In genomic region chr20:49982346-49983122, GRCh38 we compare ENCODE assay signal across 8 cellular contexts. TPM values are rescaled to one million over a fixed set of nuclear protein-coding genes. Genes with fewer than 3 reads are reported as not detected.
A peak's percentile ranks its signal among the peaks of the same experiment; 100 is the strongest.
DNase-seq lines count a peak whose midpoint lies in the region; ATAC-seq and TF ChIP-seq lines count a peak whose summit lies in the region.

SNAI1 (plus strand) TSS chr20:49982980; CDS start chr20:49983060, 80 bp downstream.

- H3K27ac ChIP-seq in BLaER1 treated with 17β-estradiol and CSF1 and Interleukin-3, amounts not matched to agents 10 nM and 100 nM = peak within 1 kb of the TSS; percentile 71 to 92 (median 86); a peak in 21 of 22 replicates

- H3K27me3 Mint-ChIP-seq in activated CD8-positive, alpha-beta T cell treated with anti-CD3 and anti-CD28 coated beads for 36 hours = peaks cover 3% of the 10 kb centered on the region

- peak within 1 kb of the TSS; percentile 65 for H3K4me3 Mint-ChIP-seq in activated CD8-positive, alpha-beta T cell treated with anti-CD3 and anti-CD28 coated beads for 36 hours

- H4K20me1 ChIP-seq in BLaER1 treated with 17β-estradiol and CSF1 and Interleukin-3, amounts not matched to agents 10 nM and 100 nM = peaks cover 0 to 47% (median 46%) of the 10 kb centered on the region in 11 experiments; a peak in 18 of 22 replicates

- intact Hi-C loops in activated CD8-positive, alpha-beta T cell treated with anti-CD3 and anti-CD28 coated beads for 36 hours (cut with micrococcal nuclease) = loop anchor here (5.0 kb wide), 1 partner anchor 185 kb away; no protein-coding TSS in a partner anchor

- DNase-seq in NCI-H748 treated with DMSO at 0.1 percent for 48 hours (lab: John Stamatoyannopoulos, UW) = peak; percentile 43
- peak; percentile 81 for DNase-seq in activated CD8-positive, alpha-beta T cell treated with anti-CD3 and anti-CD28 coated beads for 36 hours
- DNase-seq in effector CD4-positive, alpha-beta T cell = peak; percentile 80
- DNase-seq in medulla oblongata (ENCODE audit: extremely low spot score) = peak; percentile 80
- peak; percentile 49 to 73 (median 73) for DNase-seq in stimulated activated CD4-positive, alpha-beta T cell treated with anti-CD3 and anti-CD28 coated beads, TNF-alpha, amount 100 ng/mL, for 48 hours (ENCODE audit: low read depth in 3 of 3)

- H3K4me1 ChIP-seq in BLaER1 treated with 17β-estradiol and CSF1 and Interleukin-3, amounts not matched to agents 10 nM and 100 nM = peaks cover 56 to 83% (median 79%) of the 10 kb centered on the region in 10 experiments

- H3K4me3 ChIP-seq in BLaER1 treated with 17β-estradiol and CSF1 and Interleukin-3, amounts not matched to agents 10 nM and 100 nM = peak within 1 kb of the TSS; percentile 60 to 98 (median 94)

- peaks cover 3 to 43% (median 41%) of the 10 kb centered on the region in 11 experiments; a peak in 21 of 22 replicates for H3K36me3 ChIP-seq in BLaER1 treated with 17β-estradiol and CSF1 and Interleukin-3, amounts not matched to agents 10 nM and 100 nM

- peak; percentile 79 for ATAC-seq in GM19324 (IDR thresholded peaks at IDR 0.05; ENCODE audit: low FRiP score, unreplicated experiment)
- peak; percentile 74 for ATAC-seq in HG03565 (IDR thresholded peaks at IDR 0.05; ENCODE audit: unreplicated experiment)
- peak; percentile 89 for ATAC-seq in activated CD8-positive, alpha-beta T cell treated with anti-CD3 and anti-CD28 coated beads for 36 hours

- H3K27ac Mint-ChIP-seq in activated CD8-positive, alpha-beta T cell treated with anti-CD3 and anti-CD28 coated beads for 36 hours = peak within 1 kb of the TSS; percentile 66

- POLR2A ChIA-PET in activated CD8-positive, alpha-beta T cell treated with anti-CD3 and anti-CD28 coated beads for 36 hours (lab: Charles Lee) = interaction anchor here (0.6 to 1.4 kb wide), 5 partner anchors 63 to 501 kb away, joined by 3 to 5 read pairs (median 3); no protein-coding TSS in a partner anchor

- H3K9me3 ChIP-seq in BLaER1 treated with 17β-estradiol and CSF1 and Interleukin-3, amounts not matched to agents 10 nM and 100 nM (replicated peaks in 1 of 11) = no peaks in the 10 kb centered on the region

- no peaks in the 10 kb centered on the region for H3K36me3 Mint-ChIP-seq in activated CD8-positive, alpha-beta T cell treated with anti-CD3 and anti-CD28 coated beads for 36 hours (ENCODE audit: low read depth)

- peak within 1 kb of the TSS; percentile 89 to 100 (median 97) for H3K4me2 ChIP-seq in BLaER1 treated with 17β-estradiol and CSF1 and Interleukin-3, amounts not matched to agents 10 nM and 100 nM

- H3K27me3 ChIP-seq in BLaER1 treated with 17β-estradiol and CSF1 and Interleukin-3, amounts not matched to agents 10 nM and 100 nM = no peaks in the 10 kb centered on the region

- peak within 1 kb of the TSS; percentile 90 to 95 (median 93) for H3K9ac ChIP-seq in BLaER1 treated with 17β-estradiol and CSF1 and Interleukin-3, amounts not matched to agents 10 nM and 100 nM

- no peaks in the 10 kb centered on the region for H3K9me3 Mint-ChIP-seq in activated CD8-positive, alpha-beta T cell treated with anti-CD3 and anti-CD28 coated beads for 36 hours

- peak; percentile 74 for TF ChIP-seq CTCF in activated CD8-positive, alpha-beta T cell treated with anti-CD3 and anti-CD28 coated beads for 36 hours (IDR thresholded peaks at IDR 0.05)

- CTCF ChIA-PET in activated CD8-positive, alpha-beta T cell treated with anti-CD3 and anti-CD28 coated beads for 36 hours (lab: Charles Lee) = interaction anchor here (1.0 to 11.7 kb wide), 4 partner anchors 23 to 116 kb away, joined by 3 to 364 read pairs (median 28); no protein-coding TSS in a partner anchor

- H3K4me1 Mint-ChIP-seq in activated CD8-positive, alpha-beta T cell treated with anti-CD3 and anti-CD28 coated beads for 36 hours (ENCODE audit: low read depth) = peaks cover 30% of the 10 kb centered on the region

RNA-seq across cellular contexts. Expression of gene SNAI1, which starts in this region (rescaled TPM):
- total RNA-seq in activated CD8-positive, alpha-beta T cell treated with anti-CD3 and anti-CD28 coated beads for 36 hours = 1 to 10 TPM in 1 of 2 experiments, under 1 TPM in 1; 0.90 to 1.4 TPM

Comparison
In these comparisons a context has a peak if more than half of its experiments do, and no peak if none do; other contexts are left out.
1. Peak in every context shown above with its lines: DNase-seq, ATAC-seq, H3K4me3 ChIP-seq and H3K27ac ChIP-seq.